ENCODE assay signal across 1 cellular context in the genomic region with DNA sequence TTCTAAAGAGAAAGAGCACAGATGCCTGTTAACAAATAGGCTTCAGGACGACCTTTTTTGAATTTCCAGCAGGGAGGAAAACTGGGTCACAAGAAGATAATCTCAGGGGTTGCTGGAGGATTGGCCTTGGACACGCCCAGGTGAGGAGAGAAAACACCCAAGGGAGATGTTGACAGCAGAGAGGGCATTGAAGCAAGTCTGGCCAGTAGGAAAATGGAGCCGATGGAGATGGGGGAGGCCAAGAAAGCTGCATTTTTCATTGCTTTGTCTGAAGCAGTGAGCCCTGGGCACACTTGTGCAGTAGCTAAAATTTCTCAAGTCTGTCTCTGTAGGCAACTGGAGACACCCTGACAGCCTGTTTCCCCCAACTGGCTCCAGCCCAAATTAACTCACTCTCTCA.
TF ChIP-seq lines count a peak whose summit lies in the region.

No MANE protein-coding gene starts in this region.

TF ChIP-seq in GM23338, 12 proteins besides CTCF, POLR2A, EP300 and RAD21 (continued from another document):
- TF ChIP-seq, protein P1, sequence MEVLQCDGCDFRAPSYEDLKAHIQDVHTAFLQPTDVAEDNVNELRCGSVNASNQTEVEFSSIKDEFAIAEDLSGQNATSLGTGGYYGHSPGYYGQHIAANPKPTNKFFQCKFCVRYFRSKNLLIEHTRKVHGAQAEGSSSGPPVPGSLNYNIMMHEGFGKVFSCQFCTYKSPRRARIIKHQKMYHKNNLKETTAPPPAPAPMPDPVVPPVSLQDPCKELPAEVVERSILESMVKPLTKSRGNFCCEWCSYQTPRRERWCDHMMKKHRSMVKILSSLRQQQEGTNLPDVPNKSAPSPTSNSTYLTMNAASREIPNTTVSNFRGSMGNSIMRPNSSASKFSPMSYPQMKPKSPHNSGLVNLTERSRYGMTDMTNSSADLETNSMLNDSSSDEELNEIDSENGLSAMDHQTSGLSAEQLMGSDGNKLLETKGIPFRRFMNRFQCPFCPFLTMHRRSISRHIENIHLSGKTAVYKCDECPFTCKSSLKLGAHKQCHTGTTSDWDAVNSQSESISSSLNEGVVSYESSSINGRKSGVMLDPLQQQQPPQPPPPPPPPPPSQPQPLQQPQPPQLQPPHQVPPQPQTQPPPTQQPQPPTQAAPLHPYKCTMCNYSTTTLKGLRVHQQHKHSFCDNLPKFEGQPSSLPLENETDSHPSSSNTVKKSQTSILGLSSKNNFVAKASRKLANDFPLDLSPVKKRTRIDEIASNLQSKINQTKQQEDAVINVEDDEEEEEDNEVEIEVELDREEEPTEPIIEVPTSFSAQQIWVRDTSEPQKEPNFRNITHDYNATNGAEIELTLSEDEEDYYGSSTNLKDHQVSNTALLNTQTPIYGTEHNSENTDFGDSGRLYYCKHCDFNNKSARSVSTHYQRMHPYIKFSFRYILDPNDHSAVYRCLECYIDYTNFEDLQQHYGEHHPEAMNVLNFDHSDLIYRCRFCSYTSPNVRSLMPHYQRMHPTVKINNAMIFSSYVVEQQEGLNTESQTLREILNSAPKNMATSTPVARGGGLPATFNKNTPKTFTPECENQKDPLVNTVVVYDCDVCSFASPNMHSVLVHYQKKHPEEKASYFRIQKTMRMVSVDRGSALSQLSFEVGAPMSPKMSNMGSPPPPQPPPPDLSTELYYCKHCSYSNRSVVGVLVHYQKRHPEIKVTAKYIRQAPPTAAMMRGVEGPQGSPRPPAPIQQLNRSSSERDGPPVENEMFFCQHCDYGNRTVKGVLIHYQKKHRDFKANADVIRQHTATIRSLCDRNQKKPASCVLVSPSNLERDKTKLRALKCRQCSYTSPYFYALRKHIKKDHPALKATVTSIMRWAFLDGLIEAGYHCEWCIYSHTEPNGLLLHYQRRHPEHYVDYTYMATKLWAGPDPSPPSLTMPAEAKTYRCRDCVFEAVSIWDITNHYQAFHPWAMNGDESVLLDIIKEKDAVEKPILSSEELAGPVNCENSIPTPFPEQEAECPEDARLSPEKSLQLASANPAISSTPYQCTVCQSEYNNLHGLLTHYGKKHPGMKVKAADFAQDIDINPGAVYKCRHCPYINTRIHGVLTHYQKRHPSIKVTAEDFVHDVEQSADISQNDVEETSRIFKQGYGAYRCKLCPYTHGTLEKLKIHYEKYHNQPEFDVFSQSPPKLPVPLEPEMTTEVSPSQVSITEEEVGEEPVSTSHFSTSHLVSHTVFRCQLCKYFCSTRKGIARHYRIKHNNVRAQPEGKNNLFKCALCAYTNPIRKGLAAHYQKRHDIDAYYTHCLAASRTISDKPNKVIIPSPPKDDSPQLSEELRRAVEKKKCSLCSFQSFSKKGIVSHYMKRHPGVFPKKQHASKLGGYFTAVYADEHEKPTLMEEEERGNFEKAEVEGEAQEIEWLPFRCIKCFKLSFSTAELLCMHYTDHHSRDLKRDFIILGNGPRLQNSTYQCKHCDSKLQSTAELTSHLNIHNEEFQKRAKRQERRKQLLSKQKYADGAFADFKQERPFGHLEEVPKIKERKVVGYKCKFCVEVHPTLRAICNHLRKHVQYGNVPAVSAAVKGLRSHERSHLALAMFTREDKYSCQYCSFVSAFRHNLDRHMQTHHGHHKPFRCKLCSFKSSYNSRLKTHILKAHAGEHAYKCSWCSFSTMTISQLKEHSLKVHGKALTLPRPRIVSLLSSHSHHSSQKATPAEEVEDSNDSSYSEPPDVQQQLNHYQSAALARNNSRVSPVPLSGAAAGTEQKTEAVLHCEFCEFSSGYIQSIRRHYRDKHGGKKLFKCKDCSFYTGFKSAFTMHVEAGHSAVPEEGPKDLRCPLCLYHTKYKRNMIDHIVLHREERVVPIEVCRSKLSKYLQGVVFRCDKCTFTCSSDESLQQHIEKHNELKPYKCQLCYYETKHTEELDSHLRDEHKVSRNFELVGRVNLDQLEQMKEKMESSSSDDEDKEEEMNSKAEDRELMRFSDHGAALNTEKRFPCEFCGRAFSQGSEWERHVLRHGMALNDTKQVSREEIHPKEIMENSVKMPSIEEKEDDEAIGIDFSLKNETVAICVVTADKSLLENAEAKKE (CRISPR knock-in tag; IDR thresholded peaks at IDR 0.05): no peak
- TF ChIP-seq, protein P2, sequence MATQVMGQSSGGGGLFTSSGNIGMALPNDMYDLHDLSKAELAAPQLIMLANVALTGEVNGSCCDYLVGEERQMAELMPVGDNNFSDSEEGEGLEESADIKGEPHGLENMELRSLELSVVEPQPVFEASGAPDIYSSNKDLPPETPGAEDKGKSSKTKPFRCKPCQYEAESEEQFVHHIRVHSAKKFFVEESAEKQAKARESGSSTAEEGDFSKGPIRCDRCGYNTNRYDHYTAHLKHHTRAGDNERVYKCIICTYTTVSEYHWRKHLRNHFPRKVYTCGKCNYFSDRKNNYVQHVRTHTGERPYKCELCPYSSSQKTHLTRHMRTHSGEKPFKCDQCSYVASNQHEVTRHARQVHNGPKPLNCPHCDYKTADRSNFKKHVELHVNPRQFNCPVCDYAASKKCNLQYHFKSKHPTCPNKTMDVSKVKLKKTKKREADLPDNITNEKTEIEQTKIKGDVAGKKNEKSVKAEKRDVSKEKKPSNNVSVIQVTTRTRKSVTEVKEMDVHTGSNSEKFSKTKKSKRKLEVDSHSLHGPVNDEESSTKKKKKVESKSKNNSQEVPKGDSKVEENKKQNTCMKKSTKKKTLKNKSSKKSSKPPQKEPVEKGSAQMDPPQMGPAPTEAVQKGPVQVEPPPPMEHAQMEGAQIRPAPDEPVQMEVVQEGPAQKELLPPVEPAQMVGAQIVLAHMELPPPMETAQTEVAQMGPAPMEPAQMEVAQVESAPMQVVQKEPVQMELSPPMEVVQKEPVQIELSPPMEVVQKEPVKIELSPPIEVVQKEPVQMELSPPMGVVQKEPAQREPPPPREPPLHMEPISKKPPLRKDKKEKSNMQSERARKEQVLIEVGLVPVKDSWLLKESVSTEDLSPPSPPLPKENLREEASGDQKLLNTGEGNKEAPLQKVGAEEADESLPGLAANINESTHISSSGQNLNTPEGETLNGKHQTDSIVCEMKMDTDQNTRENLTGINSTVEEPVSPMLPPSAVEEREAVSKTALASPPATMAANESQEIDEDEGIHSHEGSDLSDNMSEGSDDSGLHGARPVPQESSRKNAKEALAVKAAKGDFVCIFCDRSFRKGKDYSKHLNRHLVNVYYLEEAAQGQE (IDR thresholded peaks at IDR 0.05; ENCODE audit: unreplicated experiment): no peak
- TF ChIP-seq EZH2 (IDR thresholded peaks at IDR 0.05; ENCODE audit: low read depth, unreplicated experiment) (no peak), ZNF331 (CRISPR knock-in tag; IDR thresholded peaks at IDR 0.05; ENCODE audit: low read depth) (no peak), ZNF114 (CRISPR knock-in tag; IDR thresholded peaks at IDR 0.05) (no peak), NANOG (IDR thresholded peaks at IDR 0.05; ENCODE audit: borderline replicate concordance) (no peak), EZH2phosphoT487 (IDR thresholded peaks at IDR 0.05; ENCODE audit: unreplicated experiment) (no peak)
- TF ChIP-seq, protein P3, sequence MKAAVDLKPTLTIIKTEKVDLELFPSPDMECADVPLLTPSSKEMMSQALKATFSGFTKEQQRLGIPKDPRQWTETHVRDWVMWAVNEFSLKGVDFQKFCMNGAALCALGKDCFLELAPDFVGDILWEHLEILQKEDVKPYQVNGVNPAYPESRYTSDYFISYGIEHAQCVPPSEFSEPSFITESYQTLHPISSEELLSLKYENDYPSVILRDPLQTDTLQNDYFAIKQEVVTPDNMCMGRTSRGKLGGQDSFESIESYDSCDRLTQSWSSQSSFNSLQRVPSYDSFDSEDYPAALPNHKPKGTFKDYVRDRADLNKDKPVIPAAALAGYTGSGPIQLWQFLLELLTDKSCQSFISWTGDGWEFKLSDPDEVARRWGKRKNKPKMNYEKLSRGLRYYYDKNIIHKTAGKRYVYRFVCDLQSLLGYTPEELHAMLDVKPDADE (IDR thresholded peaks at IDR 0.05): no peak
